7 cellular contexts compared by ENCODE assay signal in the genomic region with DNA sequence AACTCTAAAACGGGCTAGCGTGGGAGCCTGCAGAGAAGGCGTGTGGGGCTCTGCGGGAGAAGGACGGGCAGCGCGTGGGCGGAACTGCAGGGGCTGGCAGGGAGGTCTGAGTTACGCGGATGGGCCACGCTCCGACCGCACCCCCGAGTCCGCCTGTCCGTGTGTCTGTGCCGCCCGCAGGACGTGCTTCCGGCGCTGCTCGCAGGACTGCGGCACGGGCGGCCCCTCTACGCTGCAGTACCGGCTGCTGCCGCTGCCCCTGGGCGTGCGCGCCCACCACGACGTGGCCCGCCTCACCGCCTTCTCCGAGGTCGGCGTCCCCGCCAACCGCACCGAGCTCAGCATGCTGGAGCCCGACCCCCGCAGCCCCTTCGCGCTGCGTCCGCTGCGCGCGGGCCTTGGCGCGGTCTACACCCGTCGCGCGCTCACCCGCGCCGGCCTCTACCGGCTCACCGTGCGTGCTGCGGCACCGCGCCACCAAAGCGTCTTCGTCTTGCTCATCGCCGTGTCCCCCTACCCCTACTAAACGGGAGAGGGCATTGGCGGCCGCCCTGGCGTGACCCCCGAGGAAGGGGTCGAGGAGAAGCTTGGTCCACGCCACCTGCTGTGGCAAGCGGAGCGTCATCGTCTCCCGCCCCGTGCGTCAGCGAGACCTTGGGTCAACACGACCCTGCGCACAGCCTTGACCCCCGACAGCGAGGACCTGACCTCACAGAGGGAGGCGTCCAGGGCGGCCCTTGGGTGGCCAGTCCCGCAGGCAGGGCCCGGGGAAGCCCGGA.
DNase-seq lines count a peak whose midpoint lies in the region; ATAC-seq and TF ChIP-seq lines count a peak whose summit lies in the region.

No MANE protein-coding gene starts in this region.

- H3K4me3 ChIP-seq in brain microvascular endothelial cell (ENCODE audit: low read depth, low read length), result peak overlapping the region; percentile 35

- in situ Hi-C loops in brain microvascular endothelial cell (cut with HindIII; ENCODE audit: low pct_ligation_motif_present, low sequenced_read_pairs), result no loop called here

- no peaks in the 10 kb centered on the region for H3K36me3 ChIP-seq in brain microvascular endothelial cell (replicated peaks)

- H3K27ac ChIP-seq in brain microvascular endothelial cell, result no peak overlapping the region

- DNase-seq in NCI-H69 (lab: John Stamatoyannopoulos, UW) (peak; percentile 82), brain microvascular endothelial cell (peak; percentile 17), kidney tubule cell (ENCODE audit: low spot score) (peak; percentile 43)
- peak; percentile 19 to 23 for DNase-seq in stimulated activated CD8-positive, alpha-beta memory T cell treated with anti-CD3 and anti-CD28 coated beads, Interleukin-7, amount 100 ng/mL, for 48 hours (ENCODE audit: extremely low read depth in 1 of 2, low read depth in 1 of 2)
- DNase-seq in NK-92 treated with Interleukin-12 subunit alpha and Interleukin-12 subunit beta, amount 100 ng/mL, for 24 hours (lab: John Stamatoyannopoulos, UW), result no peak

- H3K27me3 ChIP-seq in brain microvascular endothelial cell (replicated peaks), result no peaks in the 10 kb centered on the region

- peak; percentile 41; the same call in 1 of the 2 replicates for TF ChIP-seq CTCF in GM12874 (IDR thresholded peaks at IDR 0.05; ENCODE audit: insufficient read depth, low read depth, low read length)
- peak; percentile 41 for TF ChIP-seq CTCF in brain microvascular endothelial cell (IDR thresholded peaks at IDR 0.05; ENCODE audit: low read depth, low read length, missing control alignments)

- ATAC-seq in GM19452 (IDR thresholded peaks at IDR 0.05; ENCODE audit: unreplicated experiment), result no peak
